17 cellular contexts compared by ENCODE assay signal in the genomic region with DNA sequence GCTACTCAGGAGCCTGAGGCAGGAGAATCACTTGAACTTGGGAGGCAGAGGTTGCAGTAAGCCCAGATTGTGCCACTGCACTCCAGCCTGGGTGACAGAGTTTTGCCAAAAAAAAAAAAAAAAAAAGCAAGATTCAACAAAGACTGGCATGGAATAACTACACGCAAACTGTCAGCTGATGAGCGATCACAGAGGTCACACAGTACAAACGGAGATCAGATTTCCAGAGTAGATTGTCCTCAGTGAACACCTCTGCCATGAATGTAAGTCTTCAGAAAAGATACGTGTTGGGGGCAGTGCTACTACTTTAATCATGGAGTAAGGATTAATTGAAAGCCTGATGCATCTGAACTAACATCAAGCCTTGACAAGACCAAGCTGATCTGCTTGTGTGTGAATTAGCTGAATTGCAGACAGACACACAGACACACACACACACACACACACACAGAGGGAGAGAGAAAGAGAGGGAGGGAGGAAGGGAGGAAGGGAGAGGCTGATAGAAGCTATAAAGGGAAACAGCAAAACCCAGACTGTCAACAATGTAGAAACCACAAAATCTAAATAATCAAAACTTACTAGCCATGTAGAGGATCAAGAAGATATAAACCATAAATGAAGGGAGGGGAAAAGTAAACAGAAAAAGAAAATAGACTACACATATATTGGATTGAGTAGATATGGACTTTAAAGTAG.
"Had no signal": no experiment of that assay in that cellular context is flagged by ENCODE, and none has a peak within 500 bp of the region (broad histone marks: within the 10 kb centered on the region; RNA-seq: fewer than 3 reads in every experiment).

No MANE protein-coding gene starts in this region.

- H3K36me3 ChIP-seq: esophagus squamous epithelium, neural progenitor cell, ovary, sigmoid colon, WERI-Rb-1 had no signal

- ATAC-seq: activated CD8-positive, alpha-beta memory T cell treated with anti-CD3 and anti-CD28 coated beads, Interleukin-2, amount 10 ng/mL, durations not matched to agents 7 days and 5 days; activated naive CD8-positive, alpha-beta T cell treated with anti-CD3 and anti-CD28 coated beads, Interleukin-2, amount 50 U/mL, for 24 hours; foreskin keratinocyte had no signal

- H3K27me3 ChIP-seq: esophagus squamous epithelium, foreskin keratinocyte, neural progenitor cell, ovary, sigmoid colon had no signal

- H3K27ac ChIP-seq: esophagus squamous epithelium, foreskin keratinocyte, neural progenitor cell, ovary, sigmoid colon, WERI-Rb-1 had no signal

- H3K4me1 ChIP-seq: esophagus squamous epithelium, foreskin keratinocyte, neural progenitor cell had no signal

- H3K4me2 ChIP-seq: neural progenitor cell had no signal

- FAIRE-seq: endothelial cell of umbilical vein had no signal

- H3K9me3 ChIP-seq: esophagus squamous epithelium, ovary, sigmoid colon had no signal

- H3K9ac ChIP-seq: neural progenitor cell had no signal

- H2AFZ ChIP-seq: neural progenitor cell had no signal

- H3K4me3 ChIP-seq: esophagus squamous epithelium, neural progenitor cell, ovary, sigmoid colon had no signal

- DNase-seq: activated CD4-positive, alpha-beta memory T cell treated with anti-CD3 and anti-CD28 coated beads for 36 hours; activated CD8-positive, alpha-beta memory T cell treated with anti-CD3 and anti-CD28 coated beads, Interleukin-2, amount 10 ng/mL, durations not matched to agents 7 days and 5 days; activated naive CD4-positive, alpha-beta T cell treated with anti-CD3 and anti-CD28 coated beads for 36 hours; activated naive CD8-positive, alpha-beta T cell treated with anti-CD3 and anti-CD28 coated beads, Interleukin-2, amount 50 U/mL, for 24 hours; activated T-cell treated with anti-CD3 and anti-CD28 coated beads, Interleukin-2, amount 50 U/mL, for 1 hour; aorta; cerebellar nuclear complex; effector CD8-positive, alpha-beta T cell; esophagus squamous epithelium; head of caudate nucleus; ovary; sigmoid colon; stimulated activated CD4-positive, alpha-beta T cell treated with anti-CD3 and anti-CD28 coated beads, Interleukin-1b, Interleukin-23, amount 100 ng/mL, for 48 hours; WERI-Rb-1 had no signal
